35 cellular contexts compared by ENCODE assay signal in the genomic region with DNA sequence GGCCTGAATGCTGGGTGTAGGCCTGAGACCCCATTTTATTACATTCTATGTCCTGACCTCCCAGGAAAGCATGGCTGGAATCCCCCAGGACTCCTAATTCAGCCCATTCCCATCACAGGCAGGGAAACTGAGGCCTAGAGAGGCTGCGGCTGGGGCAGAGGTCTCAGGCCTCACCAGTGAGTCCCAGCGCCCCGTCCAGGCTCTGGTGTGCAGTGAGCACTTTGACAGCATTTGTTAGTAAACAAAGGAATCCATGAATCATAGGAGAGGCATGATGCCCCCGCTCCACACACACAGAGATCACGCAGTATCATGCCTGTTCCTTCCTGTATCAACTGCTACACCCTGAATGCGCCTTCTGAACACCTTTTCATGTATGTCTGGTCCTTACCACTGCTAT. TPM values are rescaled to one million over a fixed set of nuclear protein-coding genes. Genes with fewer than 3 reads are reported as not detected.
"Had no signal": no experiment of that assay in that cellular context is flagged by ENCODE, and none has a peak within 500 bp of the region (broad histone marks: within the 10 kb centered on the region; RNA-seq: fewer than 3 reads in every experiment).

No MANE protein-coding gene starts in this region.

- H3K27ac ChIP-seq: body of pancreas, coronary artery, dorsolateral prefrontal cortex had no signal

- H3K4me1 Mint-ChIP-seq: activated B cell treated with CpG ODN at 0.5 μM for 24 hours; activated CD8-positive, alpha-beta memory T cell treated with anti-CD3 and anti-CD28 coated beads, Interleukin-2, amount 10 ng/mL, durations not matched to agents 7 days and 5 days; activated naive CD8-positive, alpha-beta T cell treated with anti-CD3 and anti-CD28 coated beads, Interleukin-2, amount 10 ng/mL, durations not matched to agents 7 days and 5 days had no signal

- H3K36me3 ChIP-seq: WERI-Rb-1 had no signal

- DNase-seq: activated B cell treated with CpG ODN at 0.5 μM for 24 hours; activated CD4-positive, alpha-beta memory T cell treated with anti-CD3 and anti-CD28 coated beads for 36 hours; activated CD4-positive, alpha-beta T cell treated with anti-CD3 and anti-CD28 coated beads for 48 hours; activated CD8-positive, alpha-beta memory T cell treated with anti-CD3 and anti-CD28 coated beads, Interleukin-2, amount 10 ng/mL, durations not matched to agents 7 days and 5 days; activated CD8-positive, alpha-beta memory T cell treated with anti-CD3 and anti-CD28 coated beads, Interleukin-2, amount 50 U/mL, for 4 hours; activated CD8-positive, alpha-beta T cell treated with anti-CD3 and anti-CD28 coated beads, Interleukin-2, amount 10 ng/mL, durations not matched to agents 7 days and 5 days; activated effector memory CD4-positive, alpha-beta T cell treated with anti-CD3 and anti-CD28 coated beads, Interleukin-2, amount 50 U/mL, for 16 hours; activated naive CD4-positive, alpha-beta T cell treated with anti-CD3 and anti-CD28 coated beads for 36 hours; activated naive CD8-positive, alpha-beta T cell treated with anti-CD3 and anti-CD28 coated beads, Interleukin-2, amount 10 ng/mL, durations not matched to agents 7 days and 5 days; activated T-cell treated with anti-CD3 and anti-CD28 coated beads, Interleukin-2, amount 50 U/mL, for 1 hour; activated T-cell treated with anti-CD3 and anti-CD28 coated beads, Interleukin-2, amount 50 U/mL, for 48 hours; amniotic stem cell; anterior cingulate cortex; body of pancreas; central memory CD4-positive, alpha-beta T cell; cerebellar nuclear complex; dorsolateral prefrontal cortex; effector memory CD4-positive, alpha-beta T cell; endodermal cell; foreskin fibroblast; T-helper 1 cell; T-helper 17 cell; T1000; WERI-Rb-1 had no signal

- H3K27ac Mint-ChIP-seq: activated B cell treated with CpG ODN at 0.5 μM for 24 hours; activated CD4-positive, alpha-beta memory T cell treated with anti-CD3 and anti-CD28 coated beads for 36 hours; activated CD8-positive, alpha-beta memory T cell treated with anti-CD3 and anti-CD28 coated beads, Interleukin-2, amount 10 ng/mL, durations not matched to agents 7 days and 5 days; activated CD8-positive, alpha-beta T cell treated with anti-CD3 and anti-CD28 coated beads, Interleukin-2, amount 10 ng/mL, durations not matched to agents 7 days and 5 days; activated naive CD4-positive, alpha-beta T cell treated with anti-CD3 and anti-CD28 coated beads for 36 hours; activated naive CD4-positive, alpha-beta T cell treated with anti-CD3 and anti-CD28 coated beads, Interleukin-2, amount 50 U/mL, for 72 hours; activated naive CD8-positive, alpha-beta T cell treated with anti-CD3 and anti-CD28 coated beads, Interleukin-2, amount 10 ng/mL, durations not matched to agents 7 days and 5 days; activated T-helper 1 cell treated with anti-CD3 and anti-CD28 coated beads, Interleukin-12 subunit alpha, Interleukin-12 subunit beta, Interleukin-2, Interleukin-4 antibody, amounts not matched to agents 30 ng/mL and 10 ng/mL and 1 ng/mL, durations not matched to agents 14 hours and 24 hours and 36 hours; activated T-helper 2 cell treated with anti-CD3 and anti-CD28 coated beads, Interferon-gamma antibody, Interleukin-2, Interleukin-4, amounts not matched to agents 10 μg/mL and 5 μg/mL and 100 μg/mL, durations not matched to agents 14 hours and 24 hours and 36 hours; dendritic cell treated with granulocyte-macrophage colony-stimulating factor and Interleukin-4, amounts not matched to agents 40 ng/mL and 50 ng/mL, for 4 days; endodermal cell; T-helper 17 cell; T-helper 2 cell treated with Interferon-gamma antibody and Interleukin-4, amounts not matched to agents 5 μg/mL and 100 μg/mL, for 36 hours had no signal

- H3K9me3 ChIP-seq: body of pancreas had no signal

- H3K36me3 Mint-ChIP-seq: activated CD4-positive, alpha-beta memory T cell treated with anti-CD3 and anti-CD28 coated beads for 36 hours; activated CD8-positive, alpha-beta memory T cell treated with anti-CD3 and anti-CD28 coated beads, Interleukin-2, amount 10 ng/mL, durations not matched to agents 7 days and 5 days; activated naive CD4-positive, alpha-beta T cell treated with anti-CD3 and anti-CD28 coated beads, Interleukin-2, amount 50 U/mL, for 72 hours; activated naive CD8-positive, alpha-beta T cell treated with anti-CD3 and anti-CD28 coated beads, Interleukin-2, amount 10 ng/mL, durations not matched to agents 7 days and 5 days had no signal

- ATAC-seq: activated CD4-positive, CD25-positive, alpha-beta regulatory T cell treated with anti-CD3 and anti-CD28 coated beads, Interleukin-2, amount 50 U/mL, for 24 hours; activated CD8-positive, alpha-beta memory T cell treated with anti-CD3 and anti-CD28 coated beads, Interleukin-2, amount 10 ng/mL, durations not matched to agents 7 days and 5 days; activated CD8-positive, alpha-beta T cell treated with anti-CD3 and anti-CD28 coated beads, Interleukin-2, amount 10 ng/mL, durations not matched to agents 7 days and 5 days; activated naive CD4-positive, alpha-beta T cell treated with anti-CD3 and anti-CD28 coated beads, Interleukin-2, amount 50 U/mL, for 72 hours; body of pancreas; esophagus mucosa; T-helper 17 cell had no signal

- H3K4me3 Mint-ChIP-seq: activated B cell treated with CpG ODN at 0.5 μM for 24 hours; activated CD4-positive, alpha-beta memory T cell treated with anti-CD3 and anti-CD28 coated beads for 36 hours; activated CD8-positive, alpha-beta memory T cell treated with anti-CD3 and anti-CD28 coated beads, Interleukin-2, amount 10 ng/mL, durations not matched to agents 7 days and 5 days; activated CD8-positive, alpha-beta T cell treated with anti-CD3 and anti-CD28 coated beads, Interleukin-2, amount 10 ng/mL, durations not matched to agents 7 days and 5 days; activated naive CD4-positive, alpha-beta T cell treated with anti-CD3 and anti-CD28 coated beads for 36 hours; activated naive CD8-positive, alpha-beta T cell treated with anti-CD3 and anti-CD28 coated beads, Interleukin-2, amount 10 ng/mL, durations not matched to agents 7 days and 5 days; activated T-helper 1 cell treated with anti-CD3 and anti-CD28 coated beads, Interleukin-12 subunit alpha, Interleukin-12 subunit beta, Interleukin-2, Interleukin-4 antibody, amounts not matched to agents 30 ng/mL and 10 ng/mL and 1 ng/mL, durations not matched to agents 14 hours and 24 hours and 36 hours; dendritic cell treated with granulocyte-macrophage colony-stimulating factor and Interleukin-4, amounts not matched to agents 40 ng/mL and 50 ng/mL, for 4 days; endodermal cell; T-helper 17 cell; T-helper 2 cell treated with Interferon-gamma antibody and Interleukin-4, amounts not matched to agents 5 μg/mL and 100 μg/mL, for 36 hours had no signal

- H3K9me3 Mint-ChIP-seq: activated B cell treated with CpG ODN at 0.5 μM for 24 hours; activated CD4-positive, alpha-beta memory T cell treated with anti-CD3 and anti-CD28 coated beads for 36 hours; activated naive CD4-positive, alpha-beta T cell treated with anti-CD3 and anti-CD28 coated beads for 36 hours; activated naive CD4-positive, alpha-beta T cell treated with anti-CD3 and anti-CD28 coated beads, Interleukin-2, amount 50 U/mL, for 72 hours; activated naive CD8-positive, alpha-beta T cell treated with anti-CD3 and anti-CD28 coated beads, Interleukin-2, amount 10 ng/mL, durations not matched to agents 7 days and 5 days; activated T-helper 1 cell treated with anti-CD3 and anti-CD28 coated beads, Interleukin-12 subunit alpha, Interleukin-12 subunit beta, Interleukin-2, Interleukin-4 antibody, amounts not matched to agents 30 ng/mL and 10 ng/mL and 1 ng/mL, durations not matched to agents 14 hours and 24 hours and 36 hours; activated T-helper 2 cell treated with anti-CD3 and anti-CD28 coated beads, Interferon-gamma antibody, Interleukin-2, Interleukin-4, amounts not matched to agents 10 μg/mL and 5 μg/mL and 100 μg/mL, durations not matched to agents 14 hours and 24 hours and 36 hours; dendritic cell treated with granulocyte-macrophage colony-stimulating factor and Interleukin-4, amounts not matched to agents 40 ng/mL and 50 ng/mL, for 4 days; T-helper 2 cell treated with Interferon-gamma antibody and Interleukin-4, amounts not matched to agents 5 μg/mL and 100 μg/mL, for 36 hours had no signal

- H3K27me3 Mint-ChIP-seq: activated CD4-positive, alpha-beta memory T cell treated with anti-CD3 and anti-CD28 coated beads for 36 hours; activated CD8-positive, alpha-beta memory T cell treated with anti-CD3 and anti-CD28 coated beads, Interleukin-2, amount 10 ng/mL, durations not matched to agents 7 days and 5 days; activated naive CD8-positive, alpha-beta T cell treated with anti-CD3 and anti-CD28 coated beads, Interleukin-2, amount 10 ng/mL, durations not matched to agents 7 days and 5 days; dendritic cell treated with granulocyte-macrophage colony-stimulating factor and Interleukin-4, amounts not matched to agents 40 ng/mL and 50 ng/mL, for 4 days had no signal

- FAIRE-seq: frontal cortex had no signal

- H3K4me3 ChIP-seq: body of pancreas, coronary artery, dorsolateral prefrontal cortex had no signal

RNA-seq across cellular contexts. Expression of gene ADRA2C, which starts 51.4 kb away (rescaled TPM):
- total RNA-seq: activated B cell treated with CpG ODN at 0.5 μM for 24 hours; activated CD4-positive, alpha-beta memory T cell treated with anti-CD3 and anti-CD28 coated beads for 36 hours; activated CD8-positive, alpha-beta memory T cell treated with anti-CD3 and anti-CD28 coated beads for 36 hours; activated CD8-positive, alpha-beta memory T cell treated with anti-CD3 and anti-CD28 coated beads, Interleukin-2, amount 10 ng/mL, durations not matched to agents 7 days and 5 days; activated CD8-positive, alpha-beta T cell treated with anti-CD3 and anti-CD28 coated beads, Interleukin-2, amount 10 ng/mL, durations not matched to agents 7 days and 5 days; activated naive CD4-positive, alpha-beta T cell treated with anti-CD3 and anti-CD28 coated beads for 36 hours; activated naive CD8-positive, alpha-beta T cell treated with anti-CD3 and anti-CD28 coated beads, Interleukin-2, amount 10 ng/mL, durations not matched to agents 7 days and 5 days; activated T-helper 1 cell treated with anti-CD3 and anti-CD28 coated beads, Interleukin-12 subunit alpha, Interleukin-12 subunit beta, Interleukin-2, Interleukin-4 antibody, amounts not matched to agents 30 ng/mL and 10 ng/mL and 1 ng/mL, durations not matched to agents 14 hours and 24 hours and 36 hours; activated T-helper 2 cell treated with anti-CD3 and anti-CD28 coated beads, Interferon-gamma antibody, Interleukin-2, Interleukin-4, amounts not matched to agents 10 μg/mL and 5 μg/mL and 100 μg/mL, durations not matched to agents 14 hours and 24 hours and 36 hours; epithelial cell of proximal tubule; T-helper 17 cell had no signal
